In genomic region chr2:104476563-104476988, GRCh38 we compare ENCODE assay signal across 1 cellular context.
A peak's percentile ranks its signal among the peaks of the same experiment; 100 is the strongest.
TF ChIP-seq lines count a peak whose summit lies in the region.

No MANE protein-coding gene starts in this region.

TF ChIP-seq in HepG2, 621 proteins besides CTCF, POLR2A, EP300 and RAD21 (continued from another document):
- TF ChIP-seq, protein P1, sequence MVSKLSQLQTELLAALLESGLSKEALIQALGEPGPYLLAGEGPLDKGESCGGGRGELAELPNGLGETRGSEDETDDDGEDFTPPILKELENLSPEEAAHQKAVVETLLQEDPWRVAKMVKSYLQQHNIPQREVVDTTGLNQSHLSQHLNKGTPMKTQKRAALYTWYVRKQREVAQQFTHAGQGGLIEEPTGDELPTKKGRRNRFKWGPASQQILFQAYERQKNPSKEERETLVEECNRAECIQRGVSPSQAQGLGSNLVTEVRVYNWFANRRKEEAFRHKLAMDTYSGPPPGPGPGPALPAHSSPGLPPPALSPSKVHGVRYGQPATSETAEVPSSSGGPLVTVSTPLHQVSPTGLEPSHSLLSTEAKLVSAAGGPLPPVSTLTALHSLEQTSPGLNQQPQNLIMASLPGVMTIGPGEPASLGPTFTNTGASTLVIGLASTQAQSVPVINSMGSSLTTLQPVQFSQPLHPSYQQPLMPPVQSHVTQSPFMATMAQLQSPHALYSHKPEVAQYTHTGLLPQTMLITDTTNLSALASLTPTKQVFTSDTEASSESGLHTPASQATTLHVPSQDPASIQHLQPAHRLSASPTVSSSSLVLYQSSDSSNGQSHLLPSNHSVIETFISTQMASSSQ (IDR thresholded peaks at IDR 0.05; ENCODE audit: low read depth), result peak; percentile 45
- TF ChIP-seq, protein P1 (CRISPR knock-in tag; IDR thresholded peaks at IDR 0.05; ENCODE audit: borderline replicate concordance), result no peak
- peak; percentile 10; the same call in 1 of the 2 replicates for TF ChIP-seq SALL1 (CRISPR knock-in tag; IDR thresholded peaks at IDR 0.05)
- peak; percentile 93 for TF ChIP-seq ZFAT (CRISPR knock-in tag; conservative IDR thresholded peaks at IDR 0.05)
- no peak for TF ChIP-seq KMT2B (CRISPR knock-in tag; IDR thresholded peaks at IDR 0.05)
- TF ChIP-seq, protein P2, sequence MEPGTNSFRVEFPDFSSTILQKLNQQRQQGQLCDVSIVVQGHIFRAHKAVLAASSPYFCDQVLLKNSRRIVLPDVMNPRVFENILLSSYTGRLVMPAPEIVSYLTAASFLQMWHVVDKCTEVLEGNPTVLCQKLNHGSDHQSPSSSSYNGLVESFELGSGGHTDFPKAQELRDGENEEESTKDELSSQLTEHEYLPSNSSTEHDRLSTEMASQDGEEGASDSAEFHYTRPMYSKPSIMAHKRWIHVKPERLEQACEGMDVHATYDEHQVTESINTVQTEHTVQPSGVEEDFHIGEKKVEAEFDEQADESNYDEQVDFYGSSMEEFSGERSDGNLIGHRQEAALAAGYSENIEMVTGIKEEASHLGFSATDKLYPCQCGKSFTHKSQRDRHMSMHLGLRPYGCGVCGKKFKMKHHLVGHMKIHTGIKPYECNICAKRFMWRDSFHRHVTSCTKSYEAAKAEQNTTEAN (CRISPR knock-in tag; conservative IDR thresholded peaks at IDR 0.05), result peak; percentile 96
- TF ChIP-seq ZNF350 (CRISPR knock-in tag; IDR thresholded peaks at IDR 0.05; ENCODE audit: borderline replicate concordance, low read depth), result no peak
- TF ChIP-seq ZNF652 (CRISPR knock-in tag; IDR thresholded peaks at IDR 0.05; ENCODE audit: borderline replicate concordance, low read depth), result 0 out of 2 replicates have a peak, but pooled peaks have one; percentile 11
- no peak for TF ChIP-seq CREB1 (IDR thresholded peaks at IDR 0.05)
- TF ChIP-seq CREB1 (CRISPR knock-in tag; IDR thresholded peaks at IDR 0.05), result peak; percentile 15; the same call in 1 of the 2 replicates
TF ChIP-seq in HepG2: peak in this region for 65.
